10 cellular contexts compared by ENCODE assay signal in genomic region chr7:117323585-117323876, GRCh38. TPM values are rescaled to one million over a fixed set of nuclear protein-coding genes. Genes with fewer than 3 reads are reported as not detected.
DNase-seq lines count a peak whose midpoint lies in the region; ATAC-seq and TF ChIP-seq lines count a peak whose summit lies in the region.
"Had no signal": no experiment of that assay in that cellular context is flagged by ENCODE, and none has a peak within 500 bp of the region (broad histone marks: within the 10 kb centered on the region; RNA-seq: fewer than 3 reads in every experiment).

No MANE protein-coding gene starts in this region.

- no peak for DNase-seq in heart left ventricle
- no peak for DNase-seq in Right ventricle myocardium inferior (ENCODE audit: missing footprints)
- DNase-seq in dorsolateral prefrontal cortex: no peak
- no peak for DNase-seq in vagina (ENCODE audit: extremely low spot score in 2 of 2)
- no peak for DNase-seq in COR-L47 (lab: John Stamatoyannopoulos, UW)
- DNase-seq: CD8-positive, alpha-beta memory T cell had no signal

- H3K27ac ChIP-seq in heart left ventricle (peak overlapping the region in 1 of 12 donors; percentile 9), dorsolateral prefrontal cortex (peak overlapping the region in 7 of 59 donors; percentile 5 to 59 (median 28)), mesodermal cell (ENCODE audit: low read depth, low read length, severe bottlenecking) (no peak overlapping the region), vagina (no peak overlapping the region)
- H3K27ac ChIP-seq: HL-60 had no signal

- TF ChIP-seq CTCF in heart left ventricle (IDR thresholded peaks at IDR 0.05): no peak
- no peak for TF ChIP-seq CTCF in dorsolateral prefrontal cortex (IDR thresholded peaks at IDR 0.05 in 54 of 56, conservative IDR thresholded peaks at IDR 0.05 in 2 of 56; ENCODE audit: low read depth in 1 of 56, partially characterized antibody in 56 of 56)
- TF ChIP-seq CTCF in vagina (IDR thresholded peaks at IDR 0.05): no peak

- TF ChIP-seq POLR2A in heart left ventricle (IDR thresholded peaks at IDR 0.05) (no peak), vagina (IDR thresholded peaks at IDR 0.05) (no peak)

- intact Hi-C loops in heart left ventricle (cut with DNase I) (no loop called here), Right ventricle myocardium inferior (cut with DNase I) (no loop called here), dorsolateral prefrontal cortex (cut with DNase I) (no loop called here), vagina (cut with DNase I) (no loop called here)

- H3K27me3 ChIP-seq in heart left ventricle (peaks cover 8 to 51% (median 25%) of the 10 kb centered on the region in 9 donors), dorsolateral prefrontal cortex (peaks cover 0 to 28% (median 6%) of the 10 kb centered on the region in 45 donors), vagina (no peaks in the 10 kb centered on the region)

- no peaks in the 10 kb centered on the region for H3K36me3 ChIP-seq in heart left ventricle
- no peaks in the 10 kb centered on the region for H3K36me3 ChIP-seq in mesodermal cell (ENCODE audit: control insufficient read depth, insufficient read depth, low read length)
- H3K36me3 ChIP-seq in vagina: no peaks in the 10 kb centered on the region

- peaks cover 0 to 24% (median 9%) of the 10 kb centered on the region in 12 donors for H3K4me1 ChIP-seq in heart left ventricle
- H3K4me1 ChIP-seq in mesodermal cell (ENCODE audit: control insufficient read depth, insufficient read depth, low read length, poor library complexity, severe bottlenecking): peaks cover 4% of the 10 kb centered on the region
- H3K4me1 ChIP-seq in vagina: peaks cover 28% of the 10 kb centered on the region

- ATAC-seq in heart left ventricle (no peak), Right ventricle myocardium inferior (no peak), HG02798 (IDR thresholded peaks at IDR 0.05; ENCODE audit: poor library complexity, unreplicated experiment) (no peak), HG02763 (IDR thresholded peaks at IDR 0.05; ENCODE audit: unreplicated experiment) (no peak)

- H3K9me3 ChIP-seq in heart left ventricle (no peaks in the 10 kb centered on the region), mesodermal cell (ENCODE audit: control insufficient read depth, low read length) (no peaks in the 10 kb centered on the region), vagina (no peaks in the 10 kb centered on the region)

- peak overlapping the region in 11 of 12 donors; percentile 8 to 55 (median 41) for H3K4me3 ChIP-seq in heart left ventricle
- peak overlapping the region; percentile 45 to 84 (median 66) for H3K4me3 ChIP-seq in dorsolateral prefrontal cortex
- H3K4me3 ChIP-seq in mesodermal cell (ENCODE audit: extremely low read depth, insufficient read depth, low read length, poor library complexity, severe bottlenecking): peak overlapping the region; percentile 39
- peak overlapping the region; percentile 47 to 65 for H3K4me3 ChIP-seq in vagina

- 0 to 1% (median 0%) methylated on average over 5 of the region's 5 CpGs for WGBS in heart left ventricle, 4 donors
- WGBS in mesodermal cell (ENCODE audit: insufficient coverage in 2 of 2), 2 experiments: 0% methylated on average over 5 of the region's 5 CpGs

RNA-seq across cellular contexts. Expression of gene WNT2, which starts 0.7 kb away (rescaled TPM):
- 1 to 10 TPM in 1 of 9 donors, under 1 TPM in 5, not detected in 3; 0.09 to 1.2 (median 0.20) TPM for total RNA-seq in heart left ventricle
- under 1 TPM; 0.15 to 0.28 TPM for polyA plus RNA-seq in heart left ventricle
- not detected for total RNA-seq in Right ventricle myocardium inferior
- 1 to 10 TPM in 106 of 120 experiments, under 1 TPM in 14; 0.32 to 6.7 (median 1.8) TPM for total RNA-seq in dorsolateral prefrontal cortex
- polyA plus RNA-seq in mesodermal cell (2013, experiment 1 of 2): 0.70 TPM
- polyA plus RNA-seq in mesodermal cell (2013, experiment 2 of 2): 0.46 TPM
- not detected for total RNA-seq in vagina
- total RNA-seq: CD8-positive, alpha-beta memory T cell had no signal
- polyA plus RNA-seq: CD8-positive, alpha-beta memory T cell had no signal
